ENCODE assay signal across 7 cellular contexts in the genomic region with DNA sequence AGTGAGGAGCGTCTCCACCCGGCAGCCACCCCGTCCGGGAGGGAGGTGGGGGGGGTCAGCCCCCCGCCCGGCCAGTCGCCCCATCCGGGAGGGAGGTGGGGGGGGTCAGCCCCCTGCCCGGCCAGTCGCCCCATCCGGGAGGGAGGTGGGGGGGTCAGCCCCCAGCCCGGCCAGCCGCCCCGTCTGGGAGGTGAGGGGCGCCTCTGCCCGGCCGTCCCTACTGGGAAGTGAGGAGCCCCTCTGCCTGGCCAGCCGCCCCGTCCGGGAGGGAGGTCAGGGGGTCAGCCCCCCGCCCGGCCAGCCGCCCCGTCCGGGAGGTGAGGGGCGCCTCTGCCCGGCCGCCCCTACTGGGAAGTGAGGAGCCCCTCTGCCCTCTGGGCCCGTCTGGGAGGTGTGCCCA. TPM values are rescaled to one million over a fixed set of nuclear protein-coding genes. Genes with fewer than 3 reads are reported as not detected.
A peak's percentile ranks its signal among the peaks of the same experiment; 100 is the strongest.
DNase-seq lines count a peak whose midpoint lies in the region; ATAC-seq and TF ChIP-seq lines count a peak whose summit lies in the region.
"Not testable (repeated sequence)": the region's sequence is repeated elsewhere in the genome, so short reads cannot be mapped to it uniquely, and the experiment has no call there.
"Had no signal": no experiment of that assay in that cellular context is flagged by ENCODE, and none has a peak within 500 bp of the region (broad histone marks: within the 10 kb centered on the region; RNA-seq: fewer than 3 reads in every experiment).

No MANE protein-coding gene starts in this region.

- intact Hi-C loops in upper lobe of right lung (cut with DNase I), result not testable (repeated sequence)

- not testable (repeated sequence) for H3K27me3 ChIP-seq in upper lobe of right lung

- H3K27ac ChIP-seq in upper lobe of right lung, result not testable (repeated sequence)

- not testable (repeated sequence) for ATAC-seq in upper lobe of right lung

- H3K4me1 ChIP-seq in upper lobe of right lung, result not testable (repeated sequence)

- DNase-seq in activated CD8-positive, alpha-beta memory T cell treated with anti-CD3 and anti-CD28 coated beads, Interleukin-2, amount 50 U/mL, for 48 hours, result peak; percentile 1
- DNase-seq in activated effector memory CD4-positive, alpha-beta T cell treated with anti-CD3 and anti-CD28 coated beads, Interleukin-2, amount 50 U/mL, for 16 hours, result peak; percentile 3
- DNase-seq in mesenteric fat pad (ENCODE audit: low spot score), result peak; percentile 24
- DNase-seq in upper lobe of right lung, result peak; percentile 15

- H3K9me3 ChIP-seq in upper lobe of right lung, result not testable (repeated sequence)

- H3K36me3 ChIP-seq in upper lobe of right lung, result not testable (repeated sequence)

- not testable (repeated sequence) for H3K4me3 ChIP-seq in upper lobe of right lung

- not testable (repeated sequence) for TF ChIP-seq CTCF in upper lobe of right lung (IDR thresholded peaks at IDR 0.05)

RNA-seq across cellular contexts. Expression of gene TSPAN32, which starts 30.8 kb away (rescaled TPM):
- total RNA-seq in mesenteric fat pad (1.3 TPM), upper lobe of right lung (12.2 TPM)
- total RNA-seq: A673, Calu3, Daoy had no signal

RNA-seq across cellular contexts. Expression of gene C11orf21, which starts 30.9 kb away (rescaled TPM):
- total RNA-seq in mesenteric fat pad, result 1.0 TPM
- 6.5 TPM for total RNA-seq in upper lobe of right lung
- total RNA-seq: A673, Calu3 had no signal

RNA-seq across cellular contexts. Expression of gene CD81, which starts 44.5 kb away (rescaled TPM):
- total RNA-seq in mesenteric fat pad, result 723 TPM
- total RNA-seq in upper lobe of right lung, result 801 TPM
